In the genomic region with DNA sequence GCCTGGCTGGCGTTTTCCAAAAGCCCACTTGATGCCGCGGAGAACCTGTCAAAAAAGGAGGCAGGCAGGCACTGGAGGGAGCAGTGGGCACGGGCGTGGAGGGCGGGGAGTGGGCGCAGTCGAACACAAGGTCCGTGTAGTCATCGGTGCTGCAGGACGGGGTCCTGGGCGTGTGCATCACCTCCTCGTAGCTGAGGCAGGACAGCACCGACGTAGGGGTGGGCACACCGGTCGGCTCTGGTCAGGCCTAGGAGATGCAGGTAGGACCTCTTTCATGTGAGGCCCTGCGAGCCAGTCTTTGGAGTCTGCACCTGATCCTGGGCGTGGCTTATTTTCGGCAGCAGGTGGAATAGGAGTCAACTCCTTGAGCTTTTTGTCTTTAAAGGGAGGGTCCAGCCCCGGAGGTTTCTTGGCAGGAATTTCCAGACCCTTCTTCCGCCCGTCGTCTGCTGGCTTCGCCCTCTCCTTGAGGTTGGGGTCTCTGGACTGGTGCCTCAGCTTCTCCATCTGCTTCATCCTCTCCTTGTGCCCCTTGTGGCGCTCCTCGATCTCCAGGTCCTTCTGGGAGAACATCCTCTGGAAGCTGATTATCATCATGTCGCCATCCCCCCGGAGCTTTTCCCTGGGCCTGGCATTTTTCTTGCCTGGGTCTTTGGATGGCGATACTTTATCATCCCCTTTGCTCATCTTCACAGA, we compare ENCODE assay signal across 20 cellular contexts.
"Had no signal": no experiment of that assay in that cellular context is flagged by ENCODE, and none has a peak within 500 bp of the region (broad histone marks: within the 10 kb centered on the region; RNA-seq: fewer than 3 reads in every experiment).

No MANE protein-coding gene starts in this region.

- H3K36me3 Mint-ChIP-seq: naive thymus-derived CD8-positive, alpha-beta T cell; stimulated activated effector memory CD8-positive, alpha-beta T cell treated with anti-CD3 and anti-CD28 coated beads, Interleukin-12 subunit alpha, Interleukin-12 subunit beta, amount 100 ng/mL, for 72 hours had no signal

- H3K27me3 Mint-ChIP-seq: dendritic cell treated with granulocyte-macrophage colony-stimulating factor and Interleukin-4, amounts not matched to agents 40 ng/mL and 50 ng/mL, for 4 days; naive thymus-derived CD8-positive, alpha-beta T cell had no signal

- H3K4me1 Mint-ChIP-seq: naive thymus-derived CD8-positive, alpha-beta T cell; stimulated activated effector memory CD8-positive, alpha-beta T cell treated with anti-CD3 and anti-CD28 coated beads, Interleukin-12 subunit alpha, Interleukin-12 subunit beta, amount 100 ng/mL, for 72 hours had no signal

- H3K27me3 ChIP-seq: esophagus squamous epithelium, gastroesophageal sphincter, neutrophil, right atrium auricular region, suprapubic skin, tibial artery had no signal

- H3K27ac Mint-ChIP-seq: dendritic cell treated with granulocyte-macrophage colony-stimulating factor and Interleukin-4, amounts not matched to agents 40 ng/mL and 50 ng/mL, for 4 days; naive thymus-derived CD8-positive, alpha-beta T cell; stimulated activated effector memory CD8-positive, alpha-beta T cell treated with anti-CD3 and anti-CD28 coated beads, Interleukin-12 subunit alpha, Interleukin-12 subunit beta, amount 100 ng/mL, for 72 hours had no signal

- DNase-seq: esophagus squamous epithelium; foreskin fibroblast; glutamatergic neuron; islet precursor cell; left ventricle myocardium superior; mammary epithelial cell; naive thymus-derived CD8-positive, alpha-beta T cell; stimulated activated CD4-positive, alpha-beta T cell treated with anti-CD3 and anti-CD28 coated beads, Interleukin-4, amount 100 ng/mL, for 1 hour; stimulated activated CD8-positive, alpha-beta memory T cell treated with anti-CD3 and anti-CD28 coated beads, Interleukin-4, amount 100 ng/mL, for 48 hours; stimulated activated naive CD8-positive, alpha-beta T cell treated with anti-CD3 and anti-CD28 coated beads, Interleukin-15, Interleukin-2, amounts not matched to agents 100 U/mL and 50 U/mL, for 24 hours had no signal

- H3K36me3 ChIP-seq: esophagus squamous epithelium, gastroesophageal sphincter, neutrophil, right atrium auricular region, suprapubic skin, tibial artery had no signal

- H3K9me3 Mint-ChIP-seq: stimulated activated effector memory CD8-positive, alpha-beta T cell treated with anti-CD3 and anti-CD28 coated beads, Interleukin-12 subunit alpha, Interleukin-12 subunit beta, amount 100 ng/mL, for 72 hours had no signal

- H3K9me3 ChIP-seq: right atrium auricular region had no signal

- H3K4me3 ChIP-seq: esophagus squamous epithelium, gastroesophageal sphincter, mucosa of descending colon, right atrium auricular region, smooth muscle cell, suprapubic skin, tibial artery had no signal

- H3K27ac ChIP-seq: esophagus squamous epithelium, gastroesophageal sphincter, neutrophil, right atrium auricular region, suprapubic skin, tibial artery had no signal

- H3K4me3 Mint-ChIP-seq: dendritic cell treated with granulocyte-macrophage colony-stimulating factor and Interleukin-4, amounts not matched to agents 40 ng/mL and 50 ng/mL, for 4 days; naive thymus-derived CD8-positive, alpha-beta T cell; stimulated activated effector memory CD8-positive, alpha-beta T cell treated with anti-CD3 and anti-CD28 coated beads, Interleukin-12 subunit alpha, Interleukin-12 subunit beta, amount 100 ng/mL, for 72 hours had no signal

- H3K4me1 ChIP-seq: esophagus squamous epithelium, gastroesophageal sphincter, right atrium auricular region, suprapubic skin, tibial artery had no signal

- FAIRE-seq: colon had no signal
